In the genomic region with DNA sequence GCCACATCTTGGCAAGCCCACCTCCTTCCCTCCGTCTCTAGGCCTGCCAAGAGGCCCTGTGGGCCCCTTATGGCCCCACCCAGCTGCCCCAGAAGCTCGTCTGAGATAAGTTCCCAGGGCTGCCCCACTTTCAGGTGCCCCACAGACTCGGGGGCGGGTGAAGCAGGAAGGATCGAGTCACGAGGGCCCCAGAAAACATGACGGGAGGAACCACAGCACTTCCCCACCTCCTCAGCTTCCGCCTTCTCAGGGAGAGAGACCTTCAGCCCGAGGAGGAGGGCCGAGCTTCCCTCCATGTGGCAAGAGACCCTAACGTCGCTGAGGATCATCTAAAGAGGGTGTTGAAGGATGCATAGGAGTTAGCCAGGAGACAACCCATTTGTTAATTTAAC, we compare ENCODE assay signal across 9 cellular contexts. TPM values are rescaled to one million over a fixed set of nuclear protein-coding genes. Genes with fewer than 3 reads are reported as not detected.
DNase-seq lines count a peak whose midpoint lies in the region; ATAC-seq and TF ChIP-seq lines count a peak whose summit lies in the region.
"Had no signal": no experiment of that assay in that cellular context is flagged by ENCODE, and none has a peak within 500 bp of the region (broad histone marks: within the 10 kb centered on the region; RNA-seq: fewer than 3 reads in every experiment).

No MANE protein-coding gene starts in this region.

- H3K36me3 ChIP-seq in heart left ventricle (no peaks in the 10 kb centered on the region), MG63 (no peaks in the 10 kb centered on the region), prostate gland (no peaks in the 10 kb centered on the region)

- WGBS in heart left ventricle, 4 donors = 51 to 59% (median 53%) methylated on average over 12 of the region's 12 CpGs
- 58% methylated on average over 12 of the region's 12 CpGs for WGBS in prostate gland

- no peak overlapping the region for H3K4me3 ChIP-seq in HL-60 (replicated peaks; ENCODE audit: insufficient read depth, low read length)
- H3K4me3 ChIP-seq in heart left ventricle = peak overlapping the region in 1 of 12 donors; percentile 8
- H3K4me3 ChIP-seq in MG63 = no peak overlapping the region
- H3K4me3 ChIP-seq in prostate gland = no peak overlapping the region

- H3K9me3 ChIP-seq in heart left ventricle (no peaks in the 10 kb centered on the region), MG63 (no peaks in the 10 kb centered on the region), prostate gland (no peaks in the 10 kb centered on the region)

- intact Hi-C loops in heart left ventricle (cut with DNase I) = no loop called here
- intact Hi-C loops in prostate gland (cut with DNase I) = no loop called here

- H3K27ac ChIP-seq in HL-60 (replicated peaks) = peak overlapping the region; percentile 84
- H3K27ac ChIP-seq in heart left ventricle = peak overlapping the region in 4 of 12 donors; percentile 19 to 89 (median 46)
- no peak overlapping the region for H3K27ac ChIP-seq in prostate gland

- H3K4me1 ChIP-seq in heart left ventricle (peaks cover 0 to 43% (median 0%) of the 10 kb centered on the region in 12 donors), prostate gland (replicated peaks) (no peaks in the 10 kb centered on the region)

- ATAC-seq in heart left ventricle = peak in 3 of 4 donors; percentile 32 to 80 (median 73)

- DNase-seq in HL-60 (ENCODE audit: low read depth in 1 of 2, low spot score in 1 of 2) = peak; percentile 82 to 94
- peak; percentile 60 to 62 for DNase-seq in activated CD8-positive, alpha-beta memory T cell treated with anti-CD3 and anti-CD28 coated beads for 1 hour (ENCODE audit: extremely low read depth in 1 of 2, low read depth in 1 of 2)
- DNase-seq in heart left ventricle = peak; percentile 50 to 76 (median 67)
- DNase-seq in stimulated activated CD8-positive, alpha-beta memory T cell treated with anti-CD3 and anti-CD28 coated beads, Interleukin-15, amount 100 ng/mL, for 1 hour (ENCODE audit: low read depth) = peak; percentile 63
- no peak for DNase-seq in MG63
- no peak for DNase-seq in AG20443 (ENCODE audit: low spot score)
- no peak for DNase-seq in OCI-M2 (lab: John Stamatoyannopoulos, UW; ENCODE audit: unreplicated experiment)
- no peak for DNase-seq in prostate gland (ENCODE audit: low spot score)

- H3K27me3 ChIP-seq in HL-60 (ENCODE audit: insufficient read depth, poor library complexity, severe bottlenecking) (no peaks in the 10 kb centered on the region), heart left ventricle (no peaks in the 10 kb centered on the region), MG63 (no peaks in the 10 kb centered on the region), prostate gland (replicated peaks; ENCODE audit: insufficient read depth) (no peaks in the 10 kb centered on the region)

- no peak for TF ChIP-seq CTCF in HL-60 (IDR thresholded peaks at IDR 0.05; ENCODE audit: insufficient read depth, low read length)
- TF ChIP-seq CTCF in heart left ventricle (IDR thresholded peaks at IDR 0.05) = no peak
- TF ChIP-seq CTCF in prostate gland (IDR thresholded peaks at IDR 0.05) = no peak

- TF ChIP-seq POLR2A in heart left ventricle (IDR thresholded peaks at IDR 0.05) = no peak
- TF ChIP-seq POLR2A in prostate gland (IDR thresholded peaks at IDR 0.05) = no peak

RNA-seq across cellular contexts. Expression of a gene that starts 4.5 kb away (rescaled TPM):
- total RNA-seq in heart left ventricle (1 to 10 TPM in 2 of 9 donors, under 1 TPM in 5, not detected in 2; 0.40 to 8.1 (median 0.66) TPM), prostate gland (under 1 TPM; 0.62 to 0.73 TPM)
- polyA plus RNA-seq in heart left ventricle = under 1 TPM; 0.19 to 0.35 TPM
- not detected in 2 replicates for total RNA-seq in MG63 (2014; rRNA removed; shearing (Covaris generic); ENCODE audit: low replicate concordance)
- total RNA-seq: LHCN-M2 had no signal

RNA-seq across cellular contexts. Expression of a gene that starts 6.4 kb away (rescaled TPM):
- total RNA-seq in heart left ventricle (1 to 10 TPM; 2.8 to 9.8 (median 5.2) TPM), prostate gland (10 to 100 TPM in 1 of 2 donors, 1 to 10 TPM in 1; 6.1 to 10.8 TPM)
- 1 to 10 TPM; 1.5 to 2.9 TPM for polyA plus RNA-seq in heart left ventricle
- 0.20 and 0.95 TPM in 2 replicates for total RNA-seq in MG63 (2014; rRNA removed; shearing (Covaris generic); ENCODE audit: low replicate concordance)

Comparison
In these comparisons a context has a peak if more than half of its experiments do, and no peak if none do; other contexts are left out.
1. DNase-seq: peak in HL-60 (2 of 2), activated CD8-positive, alpha-beta memory T cell treated with anti-CD3 and anti-CD28 coated beads for 1 hour (2 of 2), heart left ventricle (5 of 5) and stimulated activated CD8-positive, alpha-beta memory T cell treated with anti-CD3 and anti-CD28 coated beads, Interleukin-15, amount 100 ng/mL, for 1 hour (single experiment); none in MG63 (single experiment), AG20443 (single experiment), OCI-M2 (single experiment) and prostate gland (single experiment).